ENCODE assay signal across 15 cellular contexts in genomic region chr4:7894677-7895181, GRCh38. TPM values are rescaled to one million over a fixed set of nuclear protein-coding genes. Genes with fewer than 3 reads are reported as not detected.
DNase-seq lines count a peak whose midpoint lies in the region; ATAC-seq and TF ChIP-seq lines count a peak whose summit lies in the region.
"Had no signal": no experiment of that assay in that cellular context is flagged by ENCODE, and none has a peak within 500 bp of the region (broad histone marks: within the 10 kb centered on the region; RNA-seq: fewer than 3 reads in every experiment).

No MANE protein-coding gene starts in this region.

- DNase-seq in BE2C = peak; percentile 96
- peak; percentile 92 for DNase-seq in NCI-H446 treated with DMSO at 0.1 percent for 48 hours (lab: John Stamatoyannopoulos, UW)
- peak; percentile 76 for DNase-seq in cerebellum (ENCODE audit: low spot score)
- DNase-seq in GOT3 (lab: John Stamatoyannopoulos, UW) = no peak
- DNase-seq in RKO (ENCODE audit: low spot score) = no peak
- DNase-seq: activated CD4-positive, alpha-beta T cell treated with anti-CD3 and anti-CD28 coated beads, Interleukin-2, amount 50 U/mL, for 4 hours; activated T-cell treated with anti-CD3 and anti-CD28 coated beads, Interleukin-2, amount 50 U/mL, for 4 hours; Caco-2; colonic mucosa; kidney glomerular epithelial cell; NCI-H2107 had no signal

- H3K4me1 ChIP-seq in BE2C = peaks cover 45% of the 10 kb centered on the region
- H3K4me1 ChIP-seq: Caco-2 had no signal

- no peak for ATAC-seq in GM18498 (IDR thresholded peaks at IDR 0.05; ENCODE audit: unreplicated experiment)
- no peak for ATAC-seq in HG02938 (IDR thresholded peaks at IDR 0.05; ENCODE audit: unreplicated experiment)
- ATAC-seq: activated T-cell treated with anti-CD3 and anti-CD28 coated beads, Interleukin-2, amount 50 U/mL, for 4 hours had no signal

- H3K4me1 Mint-ChIP-seq in nephron = peaks cover 81% of the 10 kb centered on the region

- peak overlapping the region in 2 of 3 experiments; percentile 42 to 67 for H3K27ac Mint-ChIP-seq in nephron

- no peak for TF ChIP-seq CTCF in BE2C (IDR thresholded peaks at IDR 0.05; ENCODE audit: low read depth, low read length)
- TF ChIP-seq CTCF in nephron (IDR thresholded peaks at IDR 0.05; ENCODE audit: unreplicated experiment in 3 of 3) = no peak

- H3K36me3 Mint-ChIP-seq in nephron (ENCODE audit: low read depth) = peaks cover 24% of the 10 kb centered on the region

- peaks cover 6% of the 10 kb centered on the region for H3K9me3 Mint-ChIP-seq in nephron
- H3K9me3 Mint-ChIP-seq: activated T-cell treated with anti-CD3 and anti-CD28 coated beads, Interleukin-2, amount 50 U/mL, for 4 hours had no signal

- peaks cover 8% of the 10 kb centered on the region for H3K36me3 ChIP-seq in BE2C
- H3K36me3 ChIP-seq: colonic mucosa had no signal

- H3K4me3 ChIP-seq in BE2C (ENCODE audit: low read depth, low read length) = no peak overlapping the region
- H3K4me3 ChIP-seq: colonic mucosa, SJSA1 had no signal

- no peaks in the 10 kb centered on the region for H3K27me3 ChIP-seq in BE2C
- H3K27me3 ChIP-seq: colonic mucosa, SJSA1 had no signal

- H3K9me3 ChIP-seq in BE2C = no peaks in the 10 kb centered on the region
- H3K9me3 ChIP-seq: Caco-2, colonic mucosa, SJSA1 had no signal

- H3K4me3 Mint-ChIP-seq in nephron = no peak overlapping the region
- H3K4me3 Mint-ChIP-seq: activated T-cell treated with anti-CD3 and anti-CD28 coated beads, Interleukin-2, amount 50 U/mL, for 4 hours had no signal

- no peaks in the 10 kb centered on the region for H3K27me3 Mint-ChIP-seq in nephron (ENCODE audit: low read depth)

RNA-seq across cellular contexts. Expression of gene AFAP1, which starts 44.9 kb away (rescaled TPM):
- 34.8 TPM for polyA plus RNA-seq in BE2C (2012; ENCODE audit: insufficient read depth, insufficient read length, low read depth)
- 74.6 TPM for total RNA-seq in cerebellum

Comparison
In these comparisons a context has a peak if more than half of its experiments do, and no peak if none do; other contexts are left out.
1. DNase-seq: peak in BE2C (single experiment), NCI-H446 treated with DMSO at 0.1 percent for 48 hours (single experiment) and cerebellum (single experiment); none in GOT3 (single experiment) and RKO (single experiment).